ENCODE assay signal across 8 cellular contexts in the genomic region with DNA sequence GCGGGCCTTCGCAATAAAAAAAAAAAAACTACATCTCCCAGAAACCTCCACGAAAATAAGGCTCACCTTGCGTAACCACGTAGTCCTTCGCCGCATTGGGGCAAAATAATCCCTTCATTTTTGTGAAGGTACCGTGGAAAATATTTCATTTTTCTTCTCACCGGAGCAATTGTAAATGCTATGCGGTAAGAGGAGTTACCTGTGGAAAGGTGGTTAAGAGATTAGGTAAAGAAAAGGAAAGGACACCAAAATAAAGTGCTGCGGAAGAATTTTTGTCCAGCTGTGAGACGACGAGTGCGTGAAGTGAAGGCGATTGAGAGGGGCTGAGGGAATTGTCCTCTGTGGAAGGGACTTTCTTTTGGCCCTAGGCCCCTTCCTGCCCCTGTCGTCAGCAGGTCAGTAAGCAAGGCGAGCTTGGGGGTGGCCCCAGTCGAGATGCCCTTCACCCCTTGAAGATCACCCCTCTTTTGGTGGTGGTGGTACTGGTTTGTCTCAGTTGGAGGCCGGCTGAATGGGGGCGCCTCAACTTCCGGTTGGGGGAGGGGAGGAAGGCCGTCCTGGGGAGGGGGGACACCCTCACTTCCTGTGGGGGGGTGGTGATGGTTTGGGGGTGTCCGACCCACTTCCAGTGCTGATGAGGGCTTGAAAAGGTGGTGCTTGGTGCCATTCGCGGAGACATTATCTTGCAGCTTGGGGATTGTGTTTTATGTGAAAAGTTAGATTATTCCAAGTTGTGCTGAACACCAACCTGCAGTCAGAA. TPM values are rescaled to one million over a fixed set of nuclear protein-coding genes. Genes with fewer than 3 reads are reported as not detected.
A peak's percentile ranks its signal among the peaks of the same experiment; 100 is the strongest.
DNase-seq lines count a peak whose midpoint lies in the region; ATAC-seq and TF ChIP-seq lines count a peak whose summit lies in the region.

A gene (plus strand): TSS at position 279 of the 760 bp plus-strand sequence. CDS start 37,520 bp downstream, outside the sequence.

- TF ChIP-seq CTCF in AG10803 (conservative IDR thresholded peaks at IDR 0.05; ENCODE audit: low read length) (no peak), left lung (IDR thresholded peaks at IDR 0.05) (no peak)

- H3K27ac ChIP-seq in left lung: peak within 1 kb of the TSS; percentile 91 to 96

- ATAC-seq in GM19035 (IDR thresholded peaks at IDR 0.05; ENCODE audit: unreplicated experiment) (peak; percentile 54), HG03378 (IDR thresholded peaks at IDR 0.05; ENCODE audit: unreplicated experiment) (peak; percentile 47), left lung (peak; percentile 65)

- peaks cover 35% of the 10 kb centered on the region for H3K4me1 Mint-ChIP-seq in activated CD4-positive, alpha-beta T cell treated with anti-CD3 and anti-CD28 coated beads, Interleukin-2, amount 10 ng/mL, durations not matched to agents 24 days and 14 days
- H3K4me1 Mint-ChIP-seq in dendritic cell treated with granulocyte-macrophage colony-stimulating factor and Interleukin-4, amounts not matched to agents 40 ng/mL and 50 ng/mL, for 4 days (ENCODE audit: low read depth): peaks cover 44% of the 10 kb centered on the region

- H3K27me3 Mint-ChIP-seq in activated CD4-positive, alpha-beta T cell treated with anti-CD3 and anti-CD28 coated beads, Interleukin-2, amount 10 ng/mL, durations not matched to agents 24 days and 14 days: no peaks in the 10 kb centered on the region
- H3K27me3 Mint-ChIP-seq in dendritic cell treated with granulocyte-macrophage colony-stimulating factor and Interleukin-4, amounts not matched to agents 40 ng/mL and 50 ng/mL, for 4 days: peaks cover 3% of the 10 kb centered on the region

- intact Hi-C loops in activated CD4-positive, alpha-beta T cell treated with anti-CD3 and anti-CD28 coated beads, Interleukin-2, amount 10 ng/mL, durations not matched to agents 24 days and 14 days (cut with micrococcal nuclease): loop anchor here (1.0 to 5.0 kb wide), 4 partner anchors 11 to 1968 kb away; a partner anchor contains a TSS
- intact Hi-C loops in dendritic cell treated with granulocyte-macrophage colony-stimulating factor and Interleukin-4, amounts not matched to agents 40 ng/mL and 50 ng/mL, for 4 days (cut with micrococcal nuclease): loop anchor here (2.0 kb wide), 1 partner anchor 232 kb away; no protein-coding TSS in a partner anchor
- intact Hi-C loops in left lung (cut with DNase I): no loop called here

- no peaks in the 10 kb centered on the region for H3K9me3 Mint-ChIP-seq in activated CD4-positive, alpha-beta T cell treated with anti-CD3 and anti-CD28 coated beads, Interleukin-2, amount 10 ng/mL, durations not matched to agents 24 days and 14 days
- no peaks in the 10 kb centered on the region for H3K9me3 Mint-ChIP-seq in dendritic cell treated with granulocyte-macrophage colony-stimulating factor and Interleukin-4, amounts not matched to agents 40 ng/mL and 50 ng/mL, for 4 days

- peak within 1 kb of the TSS; percentile 90 for H3K4me3 Mint-ChIP-seq in activated CD4-positive, alpha-beta T cell treated with anti-CD3 and anti-CD28 coated beads, Interleukin-2, amount 10 ng/mL, durations not matched to agents 24 days and 14 days
- H3K4me3 Mint-ChIP-seq in dendritic cell treated with granulocyte-macrophage colony-stimulating factor and Interleukin-4, amounts not matched to agents 40 ng/mL and 50 ng/mL, for 4 days: peak within 1 kb of the TSS; percentile 92

- peak within 1 kb of the TSS; percentile 94 for H3K27ac Mint-ChIP-seq in activated CD4-positive, alpha-beta T cell treated with anti-CD3 and anti-CD28 coated beads, Interleukin-2, amount 10 ng/mL, durations not matched to agents 24 days and 14 days
- H3K27ac Mint-ChIP-seq in dendritic cell treated with granulocyte-macrophage colony-stimulating factor and Interleukin-4, amounts not matched to agents 40 ng/mL and 50 ng/mL, for 4 days: peak within 1 kb of the TSS; percentile 96

- H3K36me3 ChIP-seq in left lung: no peaks in the 10 kb centered on the region

- H3K4me1 ChIP-seq in left lung: peaks cover 21 to 69% of the 10 kb centered on the region in 2 donors

- H3K27me3 ChIP-seq in left lung: no peaks in the 10 kb centered on the region

- peak within 1 kb of the TSS; percentile 92 for H3K4me3 ChIP-seq in AG10803 (ENCODE audit: low read length)
- H3K4me3 ChIP-seq in left lung: peak within 1 kb of the TSS; percentile 68 to 88

- DNase-seq in AG10803 (ENCODE audit: low read depth): peak; percentile 88
- peak; percentile 89 to 94 for DNase-seq in NCI-H526 (lab: John Stamatoyannopoulos, UW)
- DNase-seq in activated CD4-positive, alpha-beta T cell treated with anti-CD3 and anti-CD28 coated beads, Interleukin-2, amount 10 ng/mL, durations not matched to agents 24 days and 14 days: peak; percentile 86
- peak; percentile 66 to 81 for DNase-seq in left lung
- peak; percentile 37 to 44 for DNase-seq in stimulated activated CD4-positive, alpha-beta T cell treated with anti-CD3 and anti-CD28 coated beads, Interleukin-2, amount 100 ng/mL, for 48 hours

- H3K36me3 Mint-ChIP-seq in activated CD4-positive, alpha-beta T cell treated with anti-CD3 and anti-CD28 coated beads, Interleukin-2, amount 10 ng/mL, durations not matched to agents 24 days and 14 days (ENCODE audit: low read depth): peaks cover 8% of the 10 kb centered on the region
- H3K36me3 Mint-ChIP-seq in dendritic cell treated with granulocyte-macrophage colony-stimulating factor and Interleukin-4, amounts not matched to agents 40 ng/mL and 50 ng/mL, for 4 days (ENCODE audit: low read depth): peaks cover 30% of the 10 kb centered on the region

- H3K9me3 ChIP-seq in left lung: no peaks in the 10 kb centered on the region

RNA-seq across cellular contexts. Expression of the gene that starts here (rescaled TPM):
- 42.3 and 46.4 TPM in 2 replicates for total RNA-seq in activated CD4-positive, alpha-beta T cell treated with anti-CD3 and anti-CD28 coated beads, Interleukin-2, amount 10 ng/mL, durations not matched to agents 24 days and 14 days
- total RNA-seq in left lung: 10 to 100 TPM; 34.9 to 40.3 TPM

Comparison
In these comparisons a context has a peak if more than half of its experiments do, and no peak if none do; other contexts are left out.
1. Peak in every context shown above with its lines: DNase-seq, ATAC-seq, H3K4me3 ChIP-seq and H3K27ac ChIP-seq.
2. DNase-seq: peak in every context shown above with its lines; median percentile 92 in NCI-H526; 88 in AG10803; 86 in activated CD4-positive, alpha-beta T cell treated with anti-CD3 and anti-CD28 coated beads, Interleukin-2, amount 10 ng/mL, durations not matched to agents 24 days and 14 days; 74 in left lung; 40 in stimulated activated CD4-positive, alpha-beta T cell treated with anti-CD3 and anti-CD28 coated beads, Interleukin-2, amount 100 ng/mL, for 48 hours.
3. intact Hi-C loops: an anchor here in activated CD4-positive, alpha-beta T cell treated with anti-CD3 and anti-CD28 coated beads, Interleukin-2, amount 10 ng/mL, durations not matched to agents 24 days and 14 days (1.0 to 5.0 kb wide) and dendritic cell treated with granulocyte-macrophage colony-stimulating factor and Interleukin-4, amounts not matched to agents 40 ng/mL and 50 ng/mL, for 4 days (2.0 kb wide); none called in left lung.